12 cellular contexts compared by ENCODE assay signal in the genomic region with DNA sequence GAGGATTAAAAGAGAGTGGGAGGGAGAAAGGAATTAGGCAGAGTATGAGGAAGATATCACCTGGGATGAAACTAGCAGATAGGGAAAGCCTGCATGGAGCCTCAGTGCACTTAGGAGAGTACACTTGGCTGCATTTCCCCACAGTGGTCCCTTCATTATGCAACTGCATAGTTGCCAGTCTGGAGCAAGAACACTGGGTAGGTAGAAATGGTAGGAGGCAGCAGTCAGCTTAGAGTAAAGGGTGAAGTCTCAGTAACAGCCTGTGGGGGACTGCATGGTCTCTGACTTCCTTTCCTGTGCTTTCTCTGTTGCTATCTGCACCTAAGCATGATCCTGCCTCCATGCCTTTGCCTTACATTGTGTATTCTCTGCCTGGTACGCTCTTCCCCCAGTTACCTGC. TPM values are rescaled to one million over a fixed set of nuclear protein-coding genes. Genes with fewer than 3 reads are reported as not detected.
DNase-seq lines count a peak whose midpoint lies in the region; ATAC-seq and TF ChIP-seq lines count a peak whose summit lies in the region.
"Had no signal": no experiment of that assay in that cellular context is flagged by ENCODE, and none has a peak within 500 bp of the region (broad histone marks: within the 10 kb centered on the region; RNA-seq: fewer than 3 reads in every experiment).

No MANE protein-coding gene starts in this region.

- H3K4me2 ChIP-seq in GM23338, result no peak overlapping the region

- no peak for DNase-seq in activated CD4-positive, alpha-beta T cell treated with anti-CD3 and anti-CD28 coated beads, Interleukin-2, amount 10 ng/mL, durations not matched to agents 24 days and 14 days
- no peak for DNase-seq in activated CD4-positive, alpha-beta T cell treated with anti-CD3 and anti-CD28 coated beads for 1 hour
- DNase-seq in GM23338 (ENCODE audit: low spot score), result peak; percentile 46
- no peak for DNase-seq in RWPE2 (ENCODE audit: low spot score)
- no peak for DNase-seq in psoas muscle
- DNase-seq in stimulated activated CD4-positive, alpha-beta T cell treated with anti-CD3 and anti-CD28 coated beads, Interleukin-15, amount 100 ng/mL, for 24 hours, result no peak
- DNase-seq in HT-29 (ENCODE audit: low spot score), result no peak
- no peak for DNase-seq in MV-4-11 (lab: John Stamatoyannopoulos, UW)
- DNase-seq: NCI-H526 treated with DMSO at 0.1 percent for 48 hours, WERI-Rb-1 had no signal

- ATAC-seq in GM23338 (peak; percentile 95), RWPE2 (ENCODE audit: low read depth) (peak; percentile 41; the same call in 2 of the 3 replicates), psoas muscle (peak in 3 of 4 donors; percentile 56 to 61 (median 58))

- no peaks in the 10 kb centered on the region for H3K9me3 Mint-ChIP-seq in activated CD4-positive, alpha-beta T cell treated with anti-CD3 and anti-CD28 coated beads, Interleukin-2, amount 10 ng/mL, durations not matched to agents 24 days and 14 days
- no peaks in the 10 kb centered on the region for H3K9me3 Mint-ChIP-seq in GM23338

- peak overlapping the region; percentile 25; the same call in 1 of the 2 replicates for H2AFZ ChIP-seq in GM23338

- peak overlapping the region; percentile 67 for H3K27ac Mint-ChIP-seq in activated CD4-positive, alpha-beta T cell treated with anti-CD3 and anti-CD28 coated beads, Interleukin-2, amount 10 ng/mL, durations not matched to agents 24 days and 14 days
- H3K27ac Mint-ChIP-seq in GM23338, result no peak overlapping the region

- intact Hi-C loops in activated CD4-positive, alpha-beta T cell treated with anti-CD3 and anti-CD28 coated beads, Interleukin-2, amount 10 ng/mL, durations not matched to agents 24 days and 14 days (cut with micrococcal nuclease), result loop anchor here (2.0 kb wide), 1 partner anchor 200 kb away; no protein-coding TSS in a partner anchor
- intact Hi-C loops in psoas muscle (cut with DNase I), result no loop called here

- peaks cover 10% of the 10 kb centered on the region for H3K36me3 Mint-ChIP-seq in activated CD4-positive, alpha-beta T cell treated with anti-CD3 and anti-CD28 coated beads, Interleukin-2, amount 10 ng/mL, durations not matched to agents 24 days and 14 days (ENCODE audit: low read depth)
- no peaks in the 10 kb centered on the region for H3K36me3 Mint-ChIP-seq in GM23338 (ENCODE audit: low read depth)

- no peaks in the 10 kb centered on the region for H4K20me1 ChIP-seq in GM23338 (replicated peaks; ENCODE audit: insufficient read depth)

- H3K4me3 ChIP-seq in GM23338 (no peak overlapping the region), RWPE2 (ENCODE audit: severe bottlenecking) (no peak overlapping the region), psoas muscle (no peak overlapping the region)
- H3K4me3 ChIP-seq: lung, tibial nerve had no signal

- no peak for TF ChIP-seq CTCF in GM23338 (conservative IDR thresholded peaks at IDR 0.05; ENCODE audit: low read depth in 2 of 2)
- TF ChIP-seq CTCF in RWPE2 (IDR thresholded peaks at IDR 0.05; ENCODE audit: poor library complexity, severe bottlenecking), result no peak
- no peak for TF ChIP-seq CTCF in psoas muscle (IDR thresholded peaks at IDR 0.05)

- H3K4me1 Mint-ChIP-seq in activated CD4-positive, alpha-beta T cell treated with anti-CD3 and anti-CD28 coated beads, Interleukin-2, amount 10 ng/mL, durations not matched to agents 24 days and 14 days, result peaks cover 58% of the 10 kb centered on the region
- peaks cover 31% of the 10 kb centered on the region for H3K4me1 Mint-ChIP-seq in GM23338

- peak overlapping the region; percentile 53 for H3K4me3 Mint-ChIP-seq in activated CD4-positive, alpha-beta T cell treated with anti-CD3 and anti-CD28 coated beads, Interleukin-2, amount 10 ng/mL, durations not matched to agents 24 days and 14 days
- no peak overlapping the region for H3K4me3 Mint-ChIP-seq in GM23338

- no peaks in the 10 kb centered on the region for H3K9me2 ChIP-seq in GM23338 (ENCODE audit: insufficient read depth)

- 0 to 5% (median 0%) methylated on average over 1 of the region's 1 CpG for WGBS in psoas muscle, 3 donors

- H3K27me3 ChIP-seq in GM23338 (ENCODE audit: insufficient read depth) (no peaks in the 10 kb centered on the region), RWPE2 (ENCODE audit: insufficient read depth, poor library complexity, severe bottlenecking) (no peaks in the 10 kb centered on the region), psoas muscle (ENCODE audit: insufficient read depth in 3 of 3, low read length in 2 of 3) (no peaks in the 10 kb centered on the region)
- H3K27me3 ChIP-seq: tibial nerve had no signal

- H3K79me2 ChIP-seq in GM23338 (replicated peaks; ENCODE audit: insufficient read depth), result no peaks in the 10 kb centered on the region

- no peaks in the 10 kb centered on the region for H3F3A ChIP-seq in GM23338 (replicated peaks; ENCODE audit: low read depth)

- peaks cover 27% of the 10 kb centered on the region for H3K4me1 ChIP-seq in GM23338 (ENCODE audit: insufficient read depth)
- H3K4me1 ChIP-seq in RWPE2 (ENCODE audit: insufficient read depth, poor library complexity, severe bottlenecking), result no peaks in the 10 kb centered on the region
- H3K4me1 ChIP-seq in psoas muscle, result peaks cover 59% of the 10 kb centered on the region

- no peaks in the 10 kb centered on the region for H3K27me3 Mint-ChIP-seq in activated CD4-positive, alpha-beta T cell treated with anti-CD3 and anti-CD28 coated beads, Interleukin-2, amount 10 ng/mL, durations not matched to agents 24 days and 14 days
- H3K27me3 Mint-ChIP-seq in GM23338 (ENCODE audit: insufficient read depth, low read depth, poor library complexity), result no peaks in the 10 kb centered on the region

- H3K9me3 ChIP-seq in RWPE2 (ENCODE audit: severe bottlenecking) (no peaks in the 10 kb centered on the region), psoas muscle (no peaks in the 10 kb centered on the region)
- H3K9me3 ChIP-seq: tibial nerve had no signal

- H3K27ac ChIP-seq in GM23338 (ENCODE audit: low read depth) (no peak overlapping the region), RWPE2 (ENCODE audit: poor library complexity, severe bottlenecking) (no peak overlapping the region), psoas muscle (no peak overlapping the region)
- H3K27ac ChIP-seq: tibial nerve, WERI-Rb-1 had no signal

- H3K36me3 ChIP-seq in GM23338 (ENCODE audit: insufficient read depth) (no peaks in the 10 kb centered on the region), RWPE2 (ENCODE audit: low read depth) (no peaks in the 10 kb centered on the region), psoas muscle (ENCODE audit: insufficient read depth in 1 of 2, low read depth in 1 of 2) (no peaks in the 10 kb centered on the region)
- H3K36me3 ChIP-seq: tibial nerve, WERI-Rb-1 had no signal

RNA-seq across cellular contexts. Expression of a gene that starts 14.0 kb away (rescaled TPM):
- 42.1 and 45.4 TPM in 2 replicates for total RNA-seq in activated CD4-positive, alpha-beta T cell treated with anti-CD3 and anti-CD28 coated beads, Interleukin-2, amount 10 ng/mL, durations not matched to agents 24 days and 14 days
- total RNA-seq in GM23338 (2014; rRNA removed; shearing (Covaris generic)), result 6.5 and 7.7 TPM in 2 replicates
- polyA plus RNA-seq in GM23338 (2016; fragmentation: Nextera tagmentation; extraction: Ambion mirVana), result 8.7 and 9.0 TPM in 2 replicates
- 10 to 100 TPM; 30.3 to 85.2 (median 57.4) TPM for total RNA-seq in psoas muscle
- polyA plus RNA-seq in psoas muscle, result 100 to 1,000 TPM in 1 of 3 donors, 10 to 100 TPM in 2; 56.5 to 126 (median 57.8) TPM
- 5.4 and 6.3 TPM in 2 replicates for total RNA-seq in HT-29 (2014; rRNA removed; shearing (Covaris generic))

Comparison
In these comparisons a context has a peak if more than half of its experiments do, and no peak if none do; other contexts are left out.
1. ATAC-seq: peak in every context shown above with its lines; median percentile 95 in GM23338; 58 in psoas muscle; 41 in RWPE2.